Comparison of ENCODE assay signal across 19 cellular contexts in genomic region chr5:83856898-83857297, GRCh38.
"Had no signal": no experiment of that assay in that cellular context is flagged by ENCODE, and none has a peak within 500 bp of the region (broad histone marks: within the 10 kb centered on the region; RNA-seq: fewer than 3 reads in every experiment).

No MANE protein-coding gene starts in this region.

- H3K27me3 ChIP-seq: suprapubic skin, upper lobe of left lung had no signal

- H3K4me3 Mint-ChIP-seq: activated naive CD4-positive, alpha-beta T cell treated with anti-CD3 and anti-CD28 coated beads, Interleukin-2, amount 50 U/mL, for 24 hours; immature natural killer cell; natural killer cell had no signal

- H3K27ac ChIP-seq: prostate gland, suprapubic skin, upper lobe of left lung had no signal

- ATAC-seq: activated CD4-positive, CD25-positive, alpha-beta regulatory T cell treated with anti-CD3 and anti-CD28 coated beads, Interleukin-2, amount 50 U/mL, for 24 hours; natural killer cell; stimulated activated naive CD8-positive, alpha-beta T cell treated with anti-CD3 and anti-CD28 coated beads, Interleukin-15, Interleukin-2, amounts not matched to agents 100 U/mL and 50 U/mL, for 24 hours had no signal

- H3K4me3 ChIP-seq: prostate gland, suprapubic skin, upper lobe of left lung had no signal

- DNase-seq: activated effector memory CD4-positive, alpha-beta T cell treated with Interleukin-2 at 50 U/mL for 16 hours; amniotic stem cell; cerebellar nuclear complex; dermis blood vessel endothelial cell; foreskin fibroblast; glutamatergic neuron; immature natural killer cell; mammary epithelial cell; natural killer cell; occipital lobe; stimulated activated CD4-positive, alpha-beta T cell treated with anti-CD3 and anti-CD28 coated beads, Interleukin-4, amount 100 ng/mL, for 1 hour; stimulated activated CD8-positive, alpha-beta memory T cell treated with anti-CD3 and anti-CD28 coated beads, Interleukin-4, amount 100 ng/mL, for 48 hours; stimulated activated naive CD8-positive, alpha-beta T cell treated with anti-CD3 and anti-CD28 coated beads, Interleukin-15, Interleukin-2, amounts not matched to agents 100 U/mL and 50 U/mL, for 24 hours; upper lobe of left lung had no signal

- H3K36me3 ChIP-seq: prostate gland, suprapubic skin, upper lobe of left lung had no signal

- H3K9me3 ChIP-seq: prostate gland, suprapubic skin, upper lobe of left lung had no signal

- H3K36me3 Mint-ChIP-seq: activated naive CD4-positive, alpha-beta T cell treated with anti-CD3 and anti-CD28 coated beads, Interleukin-2, amount 50 U/mL, for 24 hours; brain; immature natural killer cell; natural killer cell had no signal

- H3K9me3 Mint-ChIP-seq: activated naive CD4-positive, alpha-beta T cell treated with anti-CD3 and anti-CD28 coated beads, Interleukin-2, amount 50 U/mL, for 24 hours had no signal

- H3K27ac Mint-ChIP-seq: activated naive CD4-positive, alpha-beta T cell treated with anti-CD3 and anti-CD28 coated beads, Interleukin-2, amount 50 U/mL, for 24 hours; immature natural killer cell; natural killer cell had no signal

- H3K4me1 Mint-ChIP-seq: activated naive CD4-positive, alpha-beta T cell treated with anti-CD3 and anti-CD28 coated beads, Interleukin-2, amount 50 U/mL, for 24 hours; immature natural killer cell; natural killer cell had no signal

- H3K4me1 ChIP-seq: prostate gland, suprapubic skin had no signal
